Comparison of ENCODE assay signal across 9 cellular contexts in the genomic region with DNA sequence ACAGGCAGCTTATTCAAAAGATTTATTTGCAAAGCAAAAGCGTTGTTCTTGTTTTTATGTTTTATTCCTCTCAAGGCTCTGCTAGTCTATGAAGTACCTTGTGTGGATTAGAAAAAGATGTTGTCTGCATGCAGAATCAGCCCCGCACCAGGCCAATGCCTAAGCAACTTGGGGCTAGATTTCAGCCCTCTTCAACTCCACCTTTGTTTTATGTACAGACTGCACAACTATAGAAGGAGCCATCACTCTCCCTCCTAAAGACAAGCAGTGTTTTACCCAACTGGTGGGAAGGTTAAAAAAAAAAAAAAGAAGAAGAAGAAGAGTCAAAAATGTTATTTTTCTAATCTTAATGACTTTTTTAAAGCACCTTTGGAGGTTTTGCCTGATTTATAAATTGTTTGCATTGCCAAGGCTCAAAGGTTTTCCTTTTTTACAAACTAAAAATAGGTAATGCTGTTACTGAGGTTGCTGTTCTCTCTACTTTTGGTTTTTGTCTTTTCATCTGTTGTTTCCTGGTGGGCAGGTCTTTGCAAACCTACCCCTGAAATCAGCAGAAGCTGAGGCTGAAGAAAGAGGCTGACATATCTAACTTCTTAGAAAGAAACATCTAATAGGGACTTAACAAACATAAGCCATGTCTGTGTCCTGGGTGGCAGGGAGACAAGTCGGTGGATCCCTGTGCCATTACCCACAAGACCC.
"Had no signal": no experiment of that assay in that cellular context is flagged by ENCODE, and none has a peak within 500 bp of the region (broad histone marks: within the 10 kb centered on the region; RNA-seq: fewer than 3 reads in every experiment).

No MANE protein-coding gene starts in this region.

- DNase-seq: activated CD4-positive, alpha-beta T cell treated with anti-CD3 and anti-CD28 coated beads, Interleukin-2, amount 50 U/mL, for 4 hours; activated T-cell treated with anti-CD3 and anti-CD28 coated beads, Interleukin-2, amount 50 U/mL, for 72 hours; adrenal gland; body of pancreas; cerebellar nuclear complex; hypothalamus; ovary; stimulated activated CD4-positive, alpha-beta T cell treated with anti-CD3 and anti-CD28 coated beads, Interleukin-4, amount 100 ng/mL, for 1 hour had no signal

- ATAC-seq: activated T-cell treated with anti-CD3 and anti-CD28 coated beads, Interleukin-2, amount 50 U/mL, for 72 hours; body of pancreas; esophagus mucosa had no signal

- H3K27me3 ChIP-seq: adrenal gland, body of pancreas, ovary had no signal

- H3K9me3 Mint-ChIP-seq: activated T-cell treated with anti-CD3 and anti-CD28 coated beads, Interleukin-2, amount 50 U/mL, for 72 hours had no signal

- H3K4me1 ChIP-seq: adrenal gland, body of pancreas had no signal

- H3K36me3 ChIP-seq: ovary had no signal

- H3K9me3 ChIP-seq: adrenal gland, body of pancreas, ovary had no signal

- H3K4me3 ChIP-seq: adrenal gland, body of pancreas, ovary had no signal

- H3K27ac ChIP-seq: adrenal gland, body of pancreas, ovary had no signal
